In the genomic region with DNA sequence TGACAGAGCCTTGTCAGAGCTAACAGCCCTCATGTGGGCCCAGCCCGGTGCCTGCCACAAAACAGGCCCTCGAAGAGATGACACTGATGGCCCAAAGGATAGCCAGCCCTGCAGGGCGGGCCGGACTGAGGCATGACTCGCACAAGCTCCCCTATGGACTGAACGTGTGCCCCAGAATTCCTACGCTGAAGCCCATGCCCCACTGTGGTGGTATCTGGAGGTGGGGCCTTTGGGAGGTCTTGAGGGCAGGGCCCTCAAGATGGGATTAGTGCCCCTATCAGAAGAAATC, we compare ENCODE assay signal across 22 cellular contexts. TPM values are rescaled to one million over a fixed set of nuclear protein-coding genes. Genes with fewer than 3 reads are reported as not detected.
"Had no signal": no experiment of that assay in that cellular context is flagged by ENCODE, and none has a peak within 500 bp of the region (broad histone marks: within the 10 kb centered on the region; RNA-seq: fewer than 3 reads in every experiment).

No MANE protein-coding gene starts in this region.

- H3K27me3 ChIP-seq: breast epithelium, esophagus squamous epithelium, suprapubic skin, vagina had no signal

- H3K4me1 ChIP-seq: breast epithelium, suprapubic skin had no signal

- H3K4me3 Mint-ChIP-seq: activated CD8-positive, alpha-beta T cell treated with anti-CD3 and anti-CD28 coated beads for 36 hours; dendritic cell treated with granulocyte-macrophage colony-stimulating factor and Interleukin-4, amounts not matched to agents 40 ng/mL and 50 ng/mL, for 4 days; natural killer cell; stimulated activated naive CD8-positive, alpha-beta T cell treated with anti-CD3 and anti-CD28 coated beads, Interleukin-15, Interleukin-2, amounts not matched to agents 100 ng/mL and 50 ng/mL, for 24 hours; T-helper 2 cell treated with Interferon-gamma antibody and Interleukin-4, amounts not matched to agents 5 μg/mL and 100 μg/mL, for 36 hours; WTC11 had no signal

- ATAC-seq: activated CD8-positive, alpha-beta T cell treated with anti-CD3 and anti-CD28 coated beads for 36 hours; left colon; natural killer cell; WTC11 had no signal

- H3K36me3 Mint-ChIP-seq: natural killer cell had no signal

- H3K27ac ChIP-seq: breast epithelium, esophagus squamous epithelium, suprapubic skin, vagina had no signal

- H3K27ac Mint-ChIP-seq: natural killer cell; T-helper 2 cell treated with Interferon-gamma antibody and Interleukin-4, amounts not matched to agents 5 μg/mL and 100 μg/mL, for 36 hours had no signal

- H3K27me3 Mint-ChIP-seq: activated CD8-positive, alpha-beta T cell treated with anti-CD3 and anti-CD28 coated beads for 36 hours; dendritic cell treated with granulocyte-macrophage colony-stimulating factor and Interleukin-4, amounts not matched to agents 40 ng/mL and 50 ng/mL, for 4 days; stimulated activated naive CD8-positive, alpha-beta T cell treated with anti-CD3 and anti-CD28 coated beads, Interleukin-15, Interleukin-2, amounts not matched to agents 100 ng/mL and 50 ng/mL, for 24 hours had no signal

- H3K9me3 ChIP-seq: breast epithelium, esophagus squamous epithelium, suprapubic skin, vagina had no signal

- H3K36me3 ChIP-seq: breast epithelium had no signal

- H3K9me3 Mint-ChIP-seq: activated CD8-positive, alpha-beta T cell treated with anti-CD3 and anti-CD28 coated beads for 36 hours; dendritic cell treated with granulocyte-macrophage colony-stimulating factor and Interleukin-4, amounts not matched to agents 40 ng/mL and 50 ng/mL, for 4 days; natural killer cell; stimulated activated naive CD8-positive, alpha-beta T cell treated with anti-CD3 and anti-CD28 coated beads, Interleukin-15, Interleukin-2, amounts not matched to agents 100 ng/mL and 50 ng/mL, for 24 hours; T-helper 2 cell treated with Interferon-gamma antibody and Interleukin-4, amounts not matched to agents 5 μg/mL and 100 μg/mL, for 36 hours had no signal

- H3K4me3 ChIP-seq: breast epithelium, esophagus squamous epithelium, lung, suprapubic skin, vagina had no signal

- DNase-seq: activated CD4-positive, alpha-beta T cell treated with anti-CD3 and anti-CD28 coated beads for 4 hours; activated CD8-positive, alpha-beta T cell treated with anti-CD3 and anti-CD28 coated beads for 36 hours; activated effector memory CD4-positive, alpha-beta T cell treated with anti-CD3 and anti-CD28 coated beads, Interleukin-2, amount 50 U/mL, for 16 hours; activated naive CD4-positive, alpha-beta T cell treated with anti-CD3 and anti-CD28 coated beads, Interleukin-2, amount 50 U/mL, for 16 hours; activated T-cell treated with anti-CD3 and anti-CD28 coated beads, Interleukin-2, amount 50 U/mL, for 48 hours; effector memory CD4-positive, alpha-beta T cell; esophagus squamous epithelium; left colon; natural killer cell; retina; stimulated activated CD4-positive, alpha-beta T cell treated with anti-CD3 and anti-CD28 coated beads, Interleukin-2, amount 100 ng/mL, for 24 hours; trophoblast cell had no signal

RNA-seq across cellular contexts. Expression of a gene that starts 38.6 kb away (rescaled TPM):
- total RNA-seq: activated CD8-positive, alpha-beta T cell treated with anti-CD3 and anti-CD28 coated beads for 36 hours; aorta; endothelial cell of umbilical vein; natural killer cell had no signal
- polyA plus RNA-seq: endothelial cell of umbilical vein had no signal
